Comparison of ENCODE assay signal across 1 cellular context in the genomic region with DNA sequence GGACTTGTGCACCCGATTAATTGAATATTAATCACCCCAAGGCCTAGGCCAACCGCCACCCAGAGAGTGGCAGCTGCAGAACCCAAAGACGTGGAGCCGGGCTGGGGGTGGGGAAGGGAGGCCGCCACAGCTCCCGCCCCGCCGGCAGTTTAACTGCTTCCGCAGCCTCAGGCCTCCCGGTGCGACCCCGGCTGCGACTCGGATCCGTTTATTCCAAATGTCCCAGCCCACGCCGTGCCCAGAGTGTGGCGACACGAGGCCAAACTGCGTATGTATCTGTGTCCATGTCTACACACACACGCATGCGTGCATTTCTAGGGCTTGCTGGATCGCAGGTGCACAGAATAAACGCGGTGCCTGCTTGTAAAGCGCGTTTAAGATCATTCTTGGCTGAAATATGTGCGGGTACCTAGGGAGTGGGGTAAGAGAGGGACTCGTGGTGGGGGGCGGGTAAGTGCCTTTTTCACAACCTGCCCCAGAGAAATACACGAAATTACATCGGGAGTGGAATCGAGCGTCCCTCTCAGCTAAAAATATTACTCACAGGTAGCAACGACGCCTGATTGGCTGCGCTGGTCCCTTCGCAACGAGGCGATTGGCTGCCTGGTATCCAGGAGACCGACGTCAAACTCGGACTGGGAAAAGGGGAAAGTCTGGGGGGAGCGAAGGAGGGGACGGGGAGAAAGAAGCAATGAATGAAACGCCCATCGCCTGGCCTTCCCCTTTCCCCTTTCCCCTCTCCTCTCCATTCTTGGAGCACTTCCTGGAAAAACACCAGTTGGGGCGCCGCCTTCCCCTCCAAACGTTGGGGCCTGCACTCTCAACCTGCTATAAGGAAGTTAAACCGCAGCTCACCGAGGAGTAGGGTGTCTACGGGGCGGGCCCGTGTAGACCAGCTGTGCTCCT.
A peak's percentile ranks its signal among the peaks of the same experiment; 100 is the strongest.
TF ChIP-seq lines count a peak whose summit lies in the region.

No MANE protein-coding gene starts in this region.

TF ChIP-seq in HepG2, 621 proteins besides CTCF, POLR2A, EP300 and RAD21 (continued from another document and continues in another):
- TF ChIP-seq TCF12 (IDR thresholded peaks at IDR 0.05) (no peak), TCF12 (CRISPR knock-in tag; IDR thresholded peaks at IDR 0.05) (peak; percentile 39), REST (IDR thresholded peaks at IDR 0.05; ENCODE audit: borderline replicate concordance in 1 of 2, low read depth in 1 of 2, low read length in 2 of 2) (peak in 1 of 2 experiments; percentile 47; a peak in 1 of 4 replicates), PHF8 (CRISPR knock-in tag; IDR thresholded peaks at IDR 0.05) (peak; percentile 75), ISX (CRISPR knock-in tag; conservative IDR thresholded peaks at IDR 0.05) (0 out of 2 replicates have a peak, but pooled peaks have one; percentile 31), PHF5A (CRISPR knock-in tag; IDR thresholded peaks at IDR 0.05; ENCODE audit: low read depth, unreplicated experiment) (no peak), ZNF639 (CRISPR knock-in tag; conservative IDR thresholded peaks at IDR 0.05) (no peak; the same call in 1 of the 2 replicates), ZSCAN5A (CRISPR knock-in tag; IDR thresholded peaks at IDR 0.05; ENCODE audit: borderline replicate concordance) (0 out of 2 replicates have a peak, but pooled peaks have one; percentile 31), GABPA (IDR thresholded peaks at IDR 0.05; ENCODE audit: low read depth, low read length) (no peak), GABPA (CRISPR knock-in tag; IDR thresholded peaks at IDR 0.05; ENCODE audit: low read depth) (peak; percentile 64), AHR (CRISPR knock-in tag; IDR thresholded peaks at IDR 0.05) (peak; percentile 77; the same call in 1 of the 2 replicates), MIXL1 (CRISPR knock-in tag; IDR thresholded peaks at IDR 0.05) (peak; percentile 53), ZNF430 (CRISPR knock-in tag; IDR thresholded peaks at IDR 0.05) (no peak), HIVEP1 (CRISPR knock-in tag; IDR thresholded peaks at IDR 0.05) (peak; percentile 81), ZBTB20 (CRISPR knock-in tag; IDR thresholded peaks at IDR 0.05; ENCODE audit: borderline replicate concordance, low read depth) (no peak), ZNF850 (CRISPR knock-in tag; conservative IDR thresholded peaks at IDR 0.05) (no peak), HNRNPH1 (optimal IDR thresholded peaks at IDR 0.05; ENCODE audit: low read depth, low read length) (no peak), KMT2A (CRISPR knock-in tag; IDR thresholded peaks at IDR 0.05) (peak; percentile 87), ZNF350 (CRISPR knock-in tag; IDR thresholded peaks at IDR 0.05; ENCODE audit: borderline replicate concordance, low read depth) (peak; percentile 51), KDM5B (CRISPR knock-in tag; IDR thresholded peaks at IDR 0.05; ENCODE audit: borderline replicate concordance) (peak; percentile 53), ZSCAN25 (CRISPR knock-in tag; IDR thresholded peaks at IDR 0.05) (peak; percentile 95), CENPX (CRISPR knock-in tag; IDR thresholded peaks at IDR 0.05) (no peak), ZNF343 (CRISPR knock-in tag; IDR thresholded peaks at IDR 0.05) (no peak), ARNTL (CRISPR knock-in tag; IDR thresholded peaks at IDR 0.05) (peak; percentile 64), CHCHD3 (CRISPR knock-in tag; IDR thresholded peaks at IDR 0.05) (no peak), GTF3A (CRISPR knock-in tag; conservative IDR thresholded peaks at IDR 0.05) (no peak), PRMT3 (CRISPR knock-in tag; IDR thresholded peaks at IDR 0.05; ENCODE audit: borderline replicate concordance, low read depth) (peak; percentile 94; the same call in 1 of the 2 replicates), ZNF597 (CRISPR knock-in tag; IDR thresholded peaks at IDR 0.05) (no peak), NFYC (CRISPR knock-in tag; IDR thresholded peaks at IDR 0.05) (peak; percentile 94), HES4 (CRISPR knock-in tag; IDR thresholded peaks at IDR 0.05; ENCODE audit: borderline replicate concordance) (peak; percentile 91), HNRNPL (IDR thresholded peaks at IDR 0.05; ENCODE audit: low read depth, low read length) (no peak; the same call in 1 of the 2 replicates), AFF4 (CRISPR knock-in tag; IDR thresholded peaks at IDR 0.05) (peak; percentile 64; the same call in 1 of the 2 replicates), ZNF558 (CRISPR knock-in tag; IDR thresholded peaks at IDR 0.05; ENCODE audit: borderline replicate concordance) (peak; percentile 82; the same call in 1 of the 2 replicates), ARHGAP35 (CRISPR knock-in tag; IDR thresholded peaks at IDR 0.05; ENCODE audit: borderline replicate concordance) (peak; percentile 86)
- TF ChIP-seq, protein P1, sequence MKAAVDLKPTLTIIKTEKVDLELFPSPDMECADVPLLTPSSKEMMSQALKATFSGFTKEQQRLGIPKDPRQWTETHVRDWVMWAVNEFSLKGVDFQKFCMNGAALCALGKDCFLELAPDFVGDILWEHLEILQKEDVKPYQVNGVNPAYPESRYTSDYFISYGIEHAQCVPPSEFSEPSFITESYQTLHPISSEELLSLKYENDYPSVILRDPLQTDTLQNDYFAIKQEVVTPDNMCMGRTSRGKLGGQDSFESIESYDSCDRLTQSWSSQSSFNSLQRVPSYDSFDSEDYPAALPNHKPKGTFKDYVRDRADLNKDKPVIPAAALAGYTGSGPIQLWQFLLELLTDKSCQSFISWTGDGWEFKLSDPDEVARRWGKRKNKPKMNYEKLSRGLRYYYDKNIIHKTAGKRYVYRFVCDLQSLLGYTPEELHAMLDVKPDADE (CRISPR knock-in tag; IDR thresholded peaks at IDR 0.05), result no peak
- TF ChIP-seq, protein P2, sequence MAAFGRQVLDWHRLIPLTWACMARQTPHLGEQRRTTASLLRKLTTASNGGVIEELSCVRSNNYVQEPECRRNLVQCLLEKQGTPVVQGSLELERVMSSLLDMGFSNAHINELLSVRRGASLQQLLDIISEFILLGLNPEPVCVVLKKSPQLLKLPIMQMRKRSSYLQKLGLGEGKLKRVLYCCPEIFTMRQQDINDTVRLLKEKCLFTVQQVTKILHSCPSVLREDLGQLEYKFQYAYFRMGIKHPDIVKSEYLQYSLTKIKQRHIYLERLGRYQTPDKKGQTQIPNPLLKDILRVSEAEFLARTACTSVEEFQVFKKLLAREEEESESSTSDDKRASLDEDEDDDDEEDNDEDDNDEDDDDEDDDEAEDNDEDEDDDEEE (CRISPR knock-in tag; IDR thresholded peaks at IDR 0.05), result no peak
- TF ChIP-seq, protein P3, sequence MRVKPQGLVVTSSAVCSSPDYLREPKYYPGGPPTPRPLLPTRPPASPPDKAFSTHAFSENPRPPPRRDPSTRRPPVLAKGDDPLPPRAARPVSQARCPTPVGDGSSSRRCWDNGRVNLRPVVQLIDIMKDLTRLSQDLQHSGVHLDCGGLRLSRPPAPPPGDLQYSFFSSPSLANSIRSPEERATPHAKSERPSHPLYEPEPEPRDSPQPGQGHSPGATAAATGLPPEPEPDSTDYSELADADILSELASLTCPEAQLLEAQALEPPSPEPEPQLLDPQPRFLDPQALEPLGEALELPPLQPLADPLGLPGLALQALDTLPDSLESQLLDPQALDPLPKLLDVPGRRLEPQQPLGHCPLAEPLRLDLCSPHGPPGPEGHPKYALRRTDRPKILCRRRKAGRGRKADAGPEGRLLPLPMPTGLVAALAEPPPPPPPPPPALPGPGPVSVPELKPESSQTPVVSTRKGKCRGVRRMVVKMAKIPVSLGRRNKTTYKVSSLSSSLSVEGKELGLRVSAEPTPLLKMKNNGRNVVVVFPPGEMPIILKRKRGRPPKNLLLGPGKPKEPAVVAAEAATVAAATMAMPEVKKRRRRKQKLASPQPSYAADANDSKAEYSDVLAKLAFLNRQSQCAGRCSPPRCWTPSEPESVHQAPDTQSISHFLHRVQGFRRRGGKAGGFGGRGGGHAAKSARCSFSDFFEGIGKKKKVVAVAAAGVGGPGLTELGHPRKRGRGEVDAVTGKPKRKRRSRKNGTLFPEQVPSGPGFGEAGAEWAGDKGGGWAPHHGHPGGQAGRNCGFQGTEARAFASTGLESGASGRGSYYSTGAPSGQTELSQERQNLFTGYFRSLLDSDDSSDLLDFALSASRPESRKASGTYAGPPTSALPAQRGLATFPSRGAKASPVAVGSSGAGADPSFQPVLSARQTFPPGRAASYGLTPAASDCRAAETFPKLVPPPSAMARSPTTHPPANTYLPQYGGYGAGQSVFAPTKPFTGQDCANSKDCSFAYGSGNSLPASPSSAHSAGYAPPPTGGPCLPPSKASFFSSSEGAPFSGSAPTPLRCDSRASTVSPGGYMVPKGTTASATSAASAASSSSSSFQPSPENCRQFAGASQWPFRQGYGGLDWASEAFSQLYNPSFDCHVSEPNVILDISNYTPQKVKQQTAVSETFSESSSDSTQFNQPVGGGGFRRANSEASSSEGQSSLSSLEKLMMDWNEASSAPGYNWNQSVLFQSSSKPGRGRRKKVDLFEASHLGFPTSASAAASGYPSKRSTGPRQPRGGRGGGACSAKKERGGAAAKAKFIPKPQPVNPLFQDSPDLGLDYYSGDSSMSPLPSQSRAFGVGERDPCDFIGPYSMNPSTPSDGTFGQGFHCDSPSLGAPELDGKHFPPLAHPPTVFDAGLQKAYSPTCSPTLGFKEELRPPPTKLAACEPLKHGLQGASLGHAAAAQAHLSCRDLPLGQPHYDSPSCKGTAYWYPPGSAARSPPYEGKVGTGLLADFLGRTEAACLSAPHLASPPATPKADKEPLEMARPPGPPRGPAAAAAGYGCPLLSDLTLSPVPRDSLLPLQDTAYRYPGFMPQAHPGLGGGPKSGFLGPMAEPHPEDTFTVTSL (CRISPR knock-in tag; IDR thresholded peaks at IDR 0.05; ENCODE audit: borderline replicate concordance), result peak; percentile 82; the same call in 1 of the 2 replicates
